In genomic region chr20:33791540-33791939, GRCh38 we compare ENCODE assay signal across 2 cellular contexts.
TF ChIP-seq lines count a peak whose summit lies in the region.

No MANE protein-coding gene starts in this region.

TF ChIP-seq in IMR-90, 13 proteins besides CTCF, POLR2A, EP300 and RAD21:
- TF ChIP-seq NFE2L2 (IDR thresholded peaks at IDR 0.05; ENCODE audit: low read depth, low read length), result no peak
- TF ChIP-seq CEBPB (IDR thresholded peaks at IDR 0.05; ENCODE audit: low read depth, low read length), result no peak
- no peak for TF ChIP-seq CHD1 (IDR thresholded peaks at IDR 0.05; ENCODE audit: low read depth, low read length)
- no peak for TF ChIP-seq RFX5 (IDR thresholded peaks at IDR 0.05; ENCODE audit: low read depth, low read length)
- no peak for TF ChIP-seq FOS (IDR thresholded peaks at IDR 0.05; ENCODE audit: low read depth, low read length)
- TF ChIP-seq USF2 (IDR thresholded peaks at IDR 0.05; ENCODE audit: low read depth, low read length), result no peak
- no peak for TF ChIP-seq BHLHE40 (IDR thresholded peaks at IDR 0.05; ENCODE audit: low read depth, low read length)
- TF ChIP-seq MAZ (IDR thresholded peaks at IDR 0.05; ENCODE audit: borderline replicate concordance, low read depth, low read length), result no peak
- TF ChIP-seq RCOR1 (IDR thresholded peaks at IDR 0.05; ENCODE audit: insufficient replicate concordance, low read length), result no peak
- no peak for TF ChIP-seq ELK1 (IDR thresholded peaks at IDR 0.05; ENCODE audit: borderline replicate concordance, low read depth, low read length)

TF ChIP-seq in WTC11, 78 proteins besides CTCF, POLR2A, EP300 and RAD21:
- no peak for TF ChIP-seq E2F1 (CRISPR knock-in tag; IDR thresholded peaks at IDR 0.05)
- no peak for TF ChIP-seq ZNF219 (CRISPR knock-in tag; IDR thresholded peaks at IDR 0.05; ENCODE audit: borderline replicate concordance)
